Comparison of ENCODE assay signal across 1 cellular context in the genomic region with DNA sequence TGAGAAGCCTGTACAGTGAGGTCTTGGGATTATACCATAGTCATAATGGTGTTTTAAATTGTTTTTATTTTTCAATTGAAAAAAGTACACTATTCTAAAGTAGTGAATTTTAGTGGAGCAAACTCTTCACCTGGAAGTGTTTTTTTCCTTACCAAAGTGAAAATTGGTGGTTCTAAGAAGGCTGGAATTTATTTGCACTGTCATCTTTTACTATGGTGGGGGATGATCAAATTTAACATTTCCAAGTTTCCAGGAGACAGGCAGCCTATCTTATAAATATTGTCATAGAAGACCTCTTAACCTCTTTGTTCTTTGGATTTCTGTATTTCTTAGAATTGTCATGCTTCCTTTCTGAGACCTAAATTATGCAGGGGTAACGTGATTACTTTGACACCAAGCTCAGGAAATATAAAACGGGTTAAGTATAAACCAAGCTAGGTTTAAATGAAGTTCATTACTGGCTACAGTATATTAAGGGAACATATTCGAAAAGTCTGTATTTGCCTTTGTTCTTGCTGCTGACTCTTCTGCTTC.
TF ChIP-seq lines count a peak whose summit lies in the region.

No MANE protein-coding gene starts in this region.

TF ChIP-seq in SK-N-SH, 30 proteins besides CTCF, POLR2A, EP300 and RAD21 (continued from another document):
- TF ChIP-seq, protein P1, sequence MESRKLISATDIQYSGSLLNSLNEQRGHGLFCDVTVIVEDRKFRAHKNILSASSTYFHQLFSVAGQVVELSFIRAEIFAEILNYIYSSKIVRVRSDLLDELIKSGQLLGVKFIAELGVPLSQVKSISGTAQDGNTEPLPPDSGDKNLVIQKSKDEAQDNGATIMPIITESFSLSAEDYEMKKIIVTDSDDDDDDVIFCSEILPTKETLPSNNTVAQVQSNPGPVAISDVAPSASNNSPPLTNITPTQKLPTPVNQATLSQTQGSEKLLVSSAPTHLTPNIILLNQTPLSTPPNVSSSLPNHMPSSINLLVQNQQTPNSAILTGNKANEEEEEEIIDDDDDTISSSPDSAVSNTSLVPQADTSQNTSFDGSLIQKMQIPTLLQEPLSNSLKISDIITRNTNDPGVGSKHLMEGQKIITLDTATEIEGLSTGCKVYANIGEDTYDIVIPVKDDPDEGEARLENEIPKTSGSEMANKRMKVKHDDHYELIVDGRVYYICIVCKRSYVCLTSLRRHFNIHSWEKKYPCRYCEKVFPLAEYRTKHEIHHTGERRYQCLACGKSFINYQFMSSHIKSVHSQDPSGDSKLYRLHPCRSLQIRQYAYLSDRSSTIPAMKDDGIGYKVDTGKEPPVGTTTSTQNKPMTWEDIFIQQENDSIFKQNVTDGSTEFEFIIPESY (IDR thresholded peaks at IDR 0.05; ENCODE audit: borderline replicate concordance, low read depth): no peak
- TF ChIP-seq TEAD4 (IDR thresholded peaks at IDR 0.05; ENCODE audit: borderline replicate concordance, insufficient read depth) (no peak), TCF12 (IDR thresholded peaks at IDR 0.05) (no peak), FOSL2 (IDR thresholded peaks at IDR 0.05; ENCODE audit: borderline replicate concordance, low read depth) (no peak), SIN3A (IDR thresholded peaks at IDR 0.05; ENCODE audit: borderline replicate concordance, low read depth, low read length) (no peak)
- TF ChIP-seq, protein P2, sequence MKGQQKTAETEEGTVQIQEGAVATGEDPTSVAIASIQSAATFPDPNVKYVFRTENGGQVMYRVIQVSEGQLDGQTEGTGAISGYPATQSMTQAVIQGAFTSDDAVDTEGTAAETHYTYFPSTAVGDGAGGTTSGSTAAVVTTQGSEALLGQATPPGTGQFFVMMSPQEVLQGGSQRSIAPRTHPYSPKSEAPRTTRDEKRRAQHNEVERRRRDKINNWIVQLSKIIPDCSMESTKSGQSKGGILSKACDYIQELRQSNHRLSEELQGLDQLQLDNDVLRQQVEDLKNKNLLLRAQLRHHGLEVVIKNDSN (IDR thresholded peaks at IDR 0.05; ENCODE audit: borderline replicate concordance, low read depth): no peak
- TF ChIP-seq, protein P3, sequence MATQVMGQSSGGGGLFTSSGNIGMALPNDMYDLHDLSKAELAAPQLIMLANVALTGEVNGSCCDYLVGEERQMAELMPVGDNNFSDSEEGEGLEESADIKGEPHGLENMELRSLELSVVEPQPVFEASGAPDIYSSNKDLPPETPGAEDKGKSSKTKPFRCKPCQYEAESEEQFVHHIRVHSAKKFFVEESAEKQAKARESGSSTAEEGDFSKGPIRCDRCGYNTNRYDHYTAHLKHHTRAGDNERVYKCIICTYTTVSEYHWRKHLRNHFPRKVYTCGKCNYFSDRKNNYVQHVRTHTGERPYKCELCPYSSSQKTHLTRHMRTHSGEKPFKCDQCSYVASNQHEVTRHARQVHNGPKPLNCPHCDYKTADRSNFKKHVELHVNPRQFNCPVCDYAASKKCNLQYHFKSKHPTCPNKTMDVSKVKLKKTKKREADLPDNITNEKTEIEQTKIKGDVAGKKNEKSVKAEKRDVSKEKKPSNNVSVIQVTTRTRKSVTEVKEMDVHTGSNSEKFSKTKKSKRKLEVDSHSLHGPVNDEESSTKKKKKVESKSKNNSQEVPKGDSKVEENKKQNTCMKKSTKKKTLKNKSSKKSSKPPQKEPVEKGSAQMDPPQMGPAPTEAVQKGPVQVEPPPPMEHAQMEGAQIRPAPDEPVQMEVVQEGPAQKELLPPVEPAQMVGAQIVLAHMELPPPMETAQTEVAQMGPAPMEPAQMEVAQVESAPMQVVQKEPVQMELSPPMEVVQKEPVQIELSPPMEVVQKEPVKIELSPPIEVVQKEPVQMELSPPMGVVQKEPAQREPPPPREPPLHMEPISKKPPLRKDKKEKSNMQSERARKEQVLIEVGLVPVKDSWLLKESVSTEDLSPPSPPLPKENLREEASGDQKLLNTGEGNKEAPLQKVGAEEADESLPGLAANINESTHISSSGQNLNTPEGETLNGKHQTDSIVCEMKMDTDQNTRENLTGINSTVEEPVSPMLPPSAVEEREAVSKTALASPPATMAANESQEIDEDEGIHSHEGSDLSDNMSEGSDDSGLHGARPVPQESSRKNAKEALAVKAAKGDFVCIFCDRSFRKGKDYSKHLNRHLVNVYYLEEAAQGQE (IDR thresholded peaks at IDR 0.05; ENCODE audit: low read depth, low read length): no peak
- TF ChIP-seq, protein P4, sequence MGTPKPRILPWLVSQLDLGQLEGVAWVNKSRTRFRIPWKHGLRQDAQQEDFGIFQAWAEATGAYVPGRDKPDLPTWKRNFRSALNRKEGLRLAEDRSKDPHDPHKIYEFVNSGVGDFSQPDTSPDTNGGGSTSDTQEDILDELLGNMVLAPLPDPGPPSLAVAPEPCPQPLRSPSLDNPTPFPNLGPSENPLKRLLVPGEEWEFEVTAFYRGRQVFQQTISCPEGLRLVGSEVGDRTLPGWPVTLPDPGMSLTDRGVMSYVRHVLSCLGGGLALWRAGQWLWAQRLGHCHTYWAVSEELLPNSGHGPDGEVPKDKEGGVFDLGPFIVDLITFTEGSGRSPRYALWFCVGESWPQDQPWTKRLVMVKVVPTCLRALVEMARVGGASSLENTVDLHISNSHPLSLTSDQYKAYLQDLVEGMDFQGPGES (IDR thresholded peaks at IDR 0.05; ENCODE audit: low read depth, low read length): no peak
